1 cellular context compared by ENCODE assay signal in genomic region chr4:152943673-152944072, GRCh38.
TF ChIP-seq lines count a peak whose summit lies in the region.

No MANE protein-coding gene starts in this region.

TF ChIP-seq in GM23338, 12 proteins besides CTCF, POLR2A, EP300 and RAD21:
- no peak for TF ChIP-seq ZNF114 (CRISPR knock-in tag; IDR thresholded peaks at IDR 0.05)
- no peak for TF ChIP-seq JUNB (IDR thresholded peaks at IDR 0.05; ENCODE audit: unreplicated experiment)
- TF ChIP-seq, protein P1, sequence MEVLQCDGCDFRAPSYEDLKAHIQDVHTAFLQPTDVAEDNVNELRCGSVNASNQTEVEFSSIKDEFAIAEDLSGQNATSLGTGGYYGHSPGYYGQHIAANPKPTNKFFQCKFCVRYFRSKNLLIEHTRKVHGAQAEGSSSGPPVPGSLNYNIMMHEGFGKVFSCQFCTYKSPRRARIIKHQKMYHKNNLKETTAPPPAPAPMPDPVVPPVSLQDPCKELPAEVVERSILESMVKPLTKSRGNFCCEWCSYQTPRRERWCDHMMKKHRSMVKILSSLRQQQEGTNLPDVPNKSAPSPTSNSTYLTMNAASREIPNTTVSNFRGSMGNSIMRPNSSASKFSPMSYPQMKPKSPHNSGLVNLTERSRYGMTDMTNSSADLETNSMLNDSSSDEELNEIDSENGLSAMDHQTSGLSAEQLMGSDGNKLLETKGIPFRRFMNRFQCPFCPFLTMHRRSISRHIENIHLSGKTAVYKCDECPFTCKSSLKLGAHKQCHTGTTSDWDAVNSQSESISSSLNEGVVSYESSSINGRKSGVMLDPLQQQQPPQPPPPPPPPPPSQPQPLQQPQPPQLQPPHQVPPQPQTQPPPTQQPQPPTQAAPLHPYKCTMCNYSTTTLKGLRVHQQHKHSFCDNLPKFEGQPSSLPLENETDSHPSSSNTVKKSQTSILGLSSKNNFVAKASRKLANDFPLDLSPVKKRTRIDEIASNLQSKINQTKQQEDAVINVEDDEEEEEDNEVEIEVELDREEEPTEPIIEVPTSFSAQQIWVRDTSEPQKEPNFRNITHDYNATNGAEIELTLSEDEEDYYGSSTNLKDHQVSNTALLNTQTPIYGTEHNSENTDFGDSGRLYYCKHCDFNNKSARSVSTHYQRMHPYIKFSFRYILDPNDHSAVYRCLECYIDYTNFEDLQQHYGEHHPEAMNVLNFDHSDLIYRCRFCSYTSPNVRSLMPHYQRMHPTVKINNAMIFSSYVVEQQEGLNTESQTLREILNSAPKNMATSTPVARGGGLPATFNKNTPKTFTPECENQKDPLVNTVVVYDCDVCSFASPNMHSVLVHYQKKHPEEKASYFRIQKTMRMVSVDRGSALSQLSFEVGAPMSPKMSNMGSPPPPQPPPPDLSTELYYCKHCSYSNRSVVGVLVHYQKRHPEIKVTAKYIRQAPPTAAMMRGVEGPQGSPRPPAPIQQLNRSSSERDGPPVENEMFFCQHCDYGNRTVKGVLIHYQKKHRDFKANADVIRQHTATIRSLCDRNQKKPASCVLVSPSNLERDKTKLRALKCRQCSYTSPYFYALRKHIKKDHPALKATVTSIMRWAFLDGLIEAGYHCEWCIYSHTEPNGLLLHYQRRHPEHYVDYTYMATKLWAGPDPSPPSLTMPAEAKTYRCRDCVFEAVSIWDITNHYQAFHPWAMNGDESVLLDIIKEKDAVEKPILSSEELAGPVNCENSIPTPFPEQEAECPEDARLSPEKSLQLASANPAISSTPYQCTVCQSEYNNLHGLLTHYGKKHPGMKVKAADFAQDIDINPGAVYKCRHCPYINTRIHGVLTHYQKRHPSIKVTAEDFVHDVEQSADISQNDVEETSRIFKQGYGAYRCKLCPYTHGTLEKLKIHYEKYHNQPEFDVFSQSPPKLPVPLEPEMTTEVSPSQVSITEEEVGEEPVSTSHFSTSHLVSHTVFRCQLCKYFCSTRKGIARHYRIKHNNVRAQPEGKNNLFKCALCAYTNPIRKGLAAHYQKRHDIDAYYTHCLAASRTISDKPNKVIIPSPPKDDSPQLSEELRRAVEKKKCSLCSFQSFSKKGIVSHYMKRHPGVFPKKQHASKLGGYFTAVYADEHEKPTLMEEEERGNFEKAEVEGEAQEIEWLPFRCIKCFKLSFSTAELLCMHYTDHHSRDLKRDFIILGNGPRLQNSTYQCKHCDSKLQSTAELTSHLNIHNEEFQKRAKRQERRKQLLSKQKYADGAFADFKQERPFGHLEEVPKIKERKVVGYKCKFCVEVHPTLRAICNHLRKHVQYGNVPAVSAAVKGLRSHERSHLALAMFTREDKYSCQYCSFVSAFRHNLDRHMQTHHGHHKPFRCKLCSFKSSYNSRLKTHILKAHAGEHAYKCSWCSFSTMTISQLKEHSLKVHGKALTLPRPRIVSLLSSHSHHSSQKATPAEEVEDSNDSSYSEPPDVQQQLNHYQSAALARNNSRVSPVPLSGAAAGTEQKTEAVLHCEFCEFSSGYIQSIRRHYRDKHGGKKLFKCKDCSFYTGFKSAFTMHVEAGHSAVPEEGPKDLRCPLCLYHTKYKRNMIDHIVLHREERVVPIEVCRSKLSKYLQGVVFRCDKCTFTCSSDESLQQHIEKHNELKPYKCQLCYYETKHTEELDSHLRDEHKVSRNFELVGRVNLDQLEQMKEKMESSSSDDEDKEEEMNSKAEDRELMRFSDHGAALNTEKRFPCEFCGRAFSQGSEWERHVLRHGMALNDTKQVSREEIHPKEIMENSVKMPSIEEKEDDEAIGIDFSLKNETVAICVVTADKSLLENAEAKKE (CRISPR knock-in tag; IDR thresholded peaks at IDR 0.05), result no peak
- TF ChIP-seq ETS1 (IDR thresholded peaks at IDR 0.05), result no peak
TF ChIP-seq in GM23338: peak in this region for 0.
